24 cellular contexts compared by ENCODE assay signal in genomic region chr16:88953003-88953690, GRCh38. TPM values are rescaled to one million over a fixed set of nuclear protein-coding genes. Genes with fewer than 3 reads are reported as not detected.
"Had no signal": no experiment of that assay in that cellular context is flagged by ENCODE, and none has a peak within 500 bp of the region (broad histone marks: within the 10 kb centered on the region; RNA-seq: fewer than 3 reads in every experiment).

No MANE protein-coding gene starts in this region.

- H2AFZ ChIP-seq: hepatocyte had no signal

- H3K4me3 ChIP-seq: esophagus squamous epithelium, hepatocyte, psoas muscle, stomach, thoracic aorta, transverse colon had no signal

- H3K36me3 Mint-ChIP-seq: naive thymus-derived CD4-positive, alpha-beta T cell had no signal

- H3K27ac Mint-ChIP-seq: nephron progenitor cell had no signal

- H3K9me3 ChIP-seq: esophagus squamous epithelium, neutrophil, psoas muscle, stomach, thoracic aorta, transverse colon had no signal

- H3K27ac ChIP-seq: esophagus squamous epithelium, hepatocyte, neutrophil, psoas muscle, stomach, thoracic aorta, transverse colon had no signal

- H3K4me2 ChIP-seq: hepatocyte had no signal

- ATAC-seq: left colon; naive thymus-derived CD4-positive, alpha-beta T cell; psoas muscle; sciatic nerve had no signal

- H3K36me3 ChIP-seq: esophagus squamous epithelium, neutrophil, stomach, thoracic aorta, transverse colon had no signal

- H3K4me1 Mint-ChIP-seq: nephron progenitor cell had no signal

- H3K79me2 ChIP-seq: hepatocyte had no signal

- H3K27me3 ChIP-seq: neutrophil had no signal

- FAIRE-seq: colon, kidney had no signal

- H3K4me1 ChIP-seq: psoas muscle, transverse colon had no signal

- H3K4me3 Mint-ChIP-seq: naive thymus-derived CD4-positive, alpha-beta T cell; nephron progenitor cell had no signal

- DNase-seq: dermis blood vessel endothelial cell; esophagus squamous epithelium; foreskin fibroblast; head of caudate nucleus; kidney; left colon; mesendoderm; naive thymus-derived CD4-positive, alpha-beta T cell; nephron progenitor cell; retina; stimulated activated CD4-positive, alpha-beta T cell treated with anti-CD3 and anti-CD28 coated beads, Interleukin-2, amount 100 ng/mL, for 24 hours; stimulated activated CD4-positive, alpha-beta T cell treated with anti-CD3 and anti-CD28 coated beads, Interleukin-4, amount 100 ng/mL, for 4 hours; stimulated activated naive CD4-positive, alpha-beta T cell; stomach; substantia nigra; transverse colon had no signal

- H3K9me3 Mint-ChIP-seq: naive thymus-derived CD4-positive, alpha-beta T cell; nephron progenitor cell had no signal

RNA-seq across cellular contexts. Expression of gene CBFA2T3, which starts 23.9 kb away (rescaled TPM):
- total RNA-seq: dermis blood vessel endothelial cell, lung microvascular endothelial cell, osteoblast had no signal
